In genomic region chr22:46593211-46593676, GRCh38 we compare ENCODE assay signal across 8 cellular contexts. TPM values are rescaled to one million over a fixed set of nuclear protein-coding genes. Genes with fewer than 3 reads are reported as not detected.
DNase-seq lines count a peak whose midpoint lies in the region; ATAC-seq, FAIRE-seq and TF ChIP-seq lines count a peak whose summit lies in the region.

No MANE protein-coding gene starts in this region.

- H3K9me3 Mint-ChIP-seq in chondrocyte (ENCODE audit: low read depth): no peaks in the 10 kb centered on the region

- H3K27ac Mint-ChIP-seq in chondrocyte (ENCODE audit: unreplicated experiment): no peak overlapping the region

- TF ChIP-seq CTCF in chondrocyte (IDR thresholded peaks at IDR 0.05): no peak

- H3K27me3 ChIP-seq in HAP-1 (ENCODE audit: low read depth): no peaks in the 10 kb centered on the region

- no peaks in the 10 kb centered on the region for H3K27me3 Mint-ChIP-seq in chondrocyte (ENCODE audit: low read depth)

- H3K36me3 ChIP-seq in HAP-1 (replicated peaks): no peaks in the 10 kb centered on the region

- no peak overlapping the region for H3K4me3 ChIP-seq in HAP-1

- H3K4me1 Mint-ChIP-seq in chondrocyte (ENCODE audit: low read depth): peaks cover 23% of the 10 kb centered on the region

- in situ Hi-C loops in HAP-1 (cut with MboI; ENCODE audit: low sequenced_read_pairs): no loop called here

- FAIRE-seq in GM12891 (lab: Jason Lieb, UNC): peak; percentile 90

- TF ChIP-seq POLR2A in GM12891 (IDR thresholded peaks at IDR 0.05; ENCODE audit: low read depth, low read length) (no peak), GM18505 (IDR thresholded peaks at IDR 0.05; ENCODE audit: borderline replicate concordance, extremely low read depth, insufficient read depth, insufficient read length) (no peak)

- DNase-seq in GM12891 (ENCODE audit: insufficient read length, low spot score) (no peak), NOMO-1 (lab: John Stamatoyannopoulos, UW; ENCODE audit: unreplicated experiment in 2 of 2) (peak; percentile 92), chondrocyte (ENCODE audit: low spot score) (peak; percentile 77), sciatic nerve (ENCODE audit: low spot score) (no peak), HAP-1 (ENCODE audit: low spot score in 2 of 2) (no peak), iPS-NIHi7 (ENCODE audit: extremely low spot score) (no peak)

- intact Hi-C loops in sciatic nerve (cut with DNase I): no loop called here

- peak; percentile 61 for ATAC-seq in sciatic nerve
- ATAC-seq in HG02571 (IDR thresholded peaks at IDR 0.05; ENCODE audit: unreplicated experiment): no peak
- no peak for ATAC-seq in GM18505 (IDR thresholded peaks at IDR 0.05; ENCODE audit: unreplicated experiment)

- no peaks in the 10 kb centered on the region for H3K9me3 ChIP-seq in HAP-1

- H3K36me3 Mint-ChIP-seq in chondrocyte (ENCODE audit: low read depth): no peaks in the 10 kb centered on the region

- no peak overlapping the region for H3K4me3 Mint-ChIP-seq in chondrocyte (ENCODE audit: unreplicated experiment)

- H3K4me1 ChIP-seq in HAP-1: no peaks in the 10 kb centered on the region

TF ChIP-seq in GM12891, 5 proteins besides CTCF, POLR2A, EP300 and RAD21:
- TF ChIP-seq PAX5 (IDR thresholded peaks at IDR 0.05; ENCODE audit: insufficient read depth, low read length, severe bottlenecking) (no peak), POU2F2 (IDR thresholded peaks at IDR 0.05; ENCODE audit: low read depth, low read length) (no peak), SPI1 (IDR thresholded peaks at IDR 0.05; ENCODE audit: low read depth, low read length) (peak; percentile 80), POLR2AphosphoS5 (IDR thresholded peaks at IDR 0.05; ENCODE audit: low read depth, low read length) (no peak), TAF1 (IDR thresholded peaks at IDR 0.05; ENCODE audit: low read depth, low read length) (no peak)

RNA-seq across cellular contexts. Expression of gene GRAMD4, which starts 26.9 kb away (rescaled TPM):
- 8.7 TPM for polyA plus RNA-seq in GM12891 (2012; ENCODE audit: low read depth, missing spikeins)
- 23.8 to 44.8 TPM (median 31.7 TPM) in 3 replicates for total RNA-seq in chondrocyte
- total RNA-seq in sciatic nerve: 51.5 TPM

RNA-seq across cellular contexts. Expression of gene CELSR1, which starts 55.8 kb away (rescaled TPM):
- polyA plus RNA-seq in GM12891 (2012; ENCODE audit: low read depth, missing spikeins): 0.90 TPM
- 27.9 to 42.7 TPM (median 29.8 TPM) in 3 replicates for total RNA-seq in chondrocyte
- 1.9 TPM for total RNA-seq in sciatic nerve

Comparison
In these comparisons a context has a peak if more than half of its experiments do, and no peak if none do; other contexts are left out.
1. DNase-seq: peak in NOMO-1 (2 of 2) and chondrocyte (single experiment); none in GM12891 (single experiment), sciatic nerve (single experiment), HAP-1 (0 of 2) and iPS-NIHi7 (single experiment).